In the genomic region with DNA sequence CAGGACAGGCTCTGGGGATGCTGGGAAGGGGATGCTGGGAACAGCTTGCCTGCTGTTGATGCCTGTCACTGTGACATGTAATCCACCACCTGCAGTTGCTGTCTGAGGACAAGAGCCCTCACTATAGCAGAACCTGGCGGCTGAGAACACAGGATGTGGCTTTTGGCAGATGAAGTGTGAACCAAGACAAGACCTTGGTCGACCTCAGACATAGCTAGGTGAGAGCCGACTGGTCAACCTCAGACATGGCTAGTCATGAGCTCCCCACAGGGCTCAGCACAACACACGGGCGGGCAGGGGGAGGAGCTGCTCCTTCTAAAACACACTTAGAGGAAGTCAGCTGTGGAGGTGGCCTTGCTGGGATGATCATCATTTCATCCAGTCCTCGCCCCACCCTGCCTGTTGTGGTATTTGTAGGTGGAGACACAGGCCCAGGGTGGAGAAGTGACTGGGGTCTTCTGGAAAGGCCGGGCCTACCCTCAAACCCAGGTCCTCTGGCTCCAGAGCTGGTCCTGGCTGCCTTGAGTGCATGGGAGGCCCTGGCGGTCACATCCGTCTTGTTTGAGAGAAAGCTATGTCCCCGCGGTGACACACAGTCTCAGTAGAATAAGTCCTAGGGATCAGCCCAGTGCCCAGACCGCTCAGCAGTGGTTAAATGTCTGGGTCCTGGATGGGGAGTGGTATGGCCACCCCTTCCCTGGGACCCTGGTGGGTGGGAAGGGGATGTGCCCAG, we compare ENCODE assay signal across 9 cellular contexts. TPM values are rescaled to one million over a fixed set of nuclear protein-coding genes. Genes with fewer than 3 reads are reported as not detected.
DNase-seq lines count a peak whose midpoint lies in the region; ATAC-seq and TF ChIP-seq lines count a peak whose summit lies in the region.
"Had no signal": no experiment of that assay in that cellular context is flagged by ENCODE, and none has a peak within 500 bp of the region (broad histone marks: within the 10 kb centered on the region; RNA-seq: fewer than 3 reads in every experiment).

No MANE protein-coding gene starts in this region.

- ATAC-seq in GM18873 (IDR thresholded peaks at IDR 0.05; ENCODE audit: low FRiP score, unreplicated experiment) (peak; percentile 86), HG02970 (IDR thresholded peaks at IDR 0.05; ENCODE audit: low FRiP score, unreplicated experiment) (peak; percentile 74), lung (ENCODE audit: insufficient read depth, low FRiP score) (peak; percentile 58)

- no TSS peak for BruUV-seq in A673 (replicated peaks; lab: Mats Ljungman, UMichigan)

- peaks cover 0 to 6% of the 10 kb centered on the region in 2 donors for H3K4me1 ChIP-seq in lung (ENCODE audit: control insufficient read depth in 2 of 2, insufficient read depth in 2 of 2, low read length in 2 of 2)
- no peaks in the 10 kb centered on the region for H3K4me1 ChIP-seq in A673 (ENCODE audit: insufficient read depth, low read length, poor library complexity, severe bottlenecking)

- WGBS in lung, 2 donors, result 42 to 67% methylated on average over 12 of the region's 12 CpGs

- H3K9me3 ChIP-seq in lung (ENCODE audit: control insufficient read depth in 2 of 2, insufficient read depth in 1 of 2, low read length in 1 of 2), result no peaks in the 10 kb centered on the region
- H3K9me3 ChIP-seq in A673 (ENCODE audit: low read depth, low read length, poor library complexity, severe bottlenecking), result no peaks in the 10 kb centered on the region

- TF ChIP-seq CTCF in lung (IDR thresholded peaks at IDR 0.05; ENCODE audit: control extremely low read depth, extremely low read depth) (no peak), A673 (conservative IDR thresholded peaks at IDR 0.05; ENCODE audit: low read depth, low read length) (no peak)

- H3K27me3 ChIP-seq in lung (ENCODE audit: control insufficient read depth, insufficient read depth) (no peaks in the 10 kb centered on the region), A673 (replicated peaks; ENCODE audit: insufficient read depth, low read depth, low read length, poor library complexity) (no peaks in the 10 kb centered on the region)

- DNase-seq in NK-92 treated with Interleukin-12 subunit alpha and Interleukin-12 subunit beta, amount 100 ng/mL, for 24 hours (lab: John Stamatoyannopoulos, UW), result peak; percentile 86
- DNase-seq in activated T-cell treated with anti-CD3 and anti-CD28 coated beads for 24 hours (ENCODE audit: low read depth) (peak; percentile 79), lung (ENCODE audit: low spot score) (peak; percentile 46), A673 (ENCODE audit: low spot score) (no peak), DMS79 (lab: John Stamatoyannopoulos, UW) (no peak)
- DNase-seq in stimulated activated naive CD4-positive, alpha-beta T cell (lab: John Stamatoyannopoulos, UW), result peak; percentile 65 to 93 (median 85)

- POLR2A ChIA-PET in A673 (lab: Charles Lee; ENCODE audit: low non-redundant PET), result no interaction called here

- no peak overlapping the region for H3K4me3 ChIP-seq in lung
- no peak overlapping the region for H3K4me3 ChIP-seq in A673 (ENCODE audit: low read depth, low read length, poor library complexity, severe bottlenecking)
- H3K4me3 ChIP-seq: SK-N-MC had no signal

- H3K36me3 ChIP-seq in lung (ENCODE audit: control insufficient read depth in 2 of 2, insufficient read depth in 2 of 2, low read length in 2 of 2), result no peaks in the 10 kb centered on the region
- H3K36me3 ChIP-seq in A673 (ENCODE audit: insufficient read depth, low read length, poor library complexity, severe bottlenecking), result no peaks in the 10 kb centered on the region

- intact Hi-C loops in A673 (cut with micrococcal nuclease; ENCODE audit: unreplicated experiment), result no loop called here

- CTCF ChIA-PET in A673 (lab: Charles Lee), result no interaction called here

- H3K27ac ChIP-seq in lung (ENCODE audit: low read depth in 1 of 2, low read length in 1 of 2) (no peak overlapping the region), A673 (ENCODE audit: low read depth, low read length, poor library complexity, severe bottlenecking) (no peak overlapping the region)
- H3K27ac ChIP-seq: SK-N-MC had no signal

RNA-seq across cellular contexts. Expression of gene SUSD3, which starts 6.1 kb away (rescaled TPM):
- 1 to 10 TPM; 3.8 to 6.4 TPM for total RNA-seq in lung
- 1 to 10 TPM; 2.0 to 9.7 TPM for polyA plus RNA-seq in lung
- total RNA-seq in A673 (2021), result not detected in 2 replicates

RNA-seq across cellular contexts. Expression of gene CARD19, which starts 31.5 kb away (rescaled TPM):
- total RNA-seq in lung (10 to 100 TPM; 31.1 to 44.1 TPM), A673 (2021) (12.2 and 16.2 TPM in 2 replicates)
- 10 to 100 TPM; 52.9 to 70.7 TPM for polyA plus RNA-seq in lung

Comparison
In these comparisons a context has a peak if more than half of its experiments do, and no peak if none do; other contexts are left out.
1. DNase-seq: peak in NK-92 treated with Interleukin-12 subunit alpha and Interleukin-12 subunit beta, amount 100 ng/mL, for 24 hours (single experiment), activated T-cell treated with anti-CD3 and anti-CD28 coated beads for 24 hours (single experiment), lung (single experiment) and stimulated activated naive CD4-positive, alpha-beta T cell (6 of 6); none in A673 (single experiment) and DMS79 (single experiment).
2. Peak in every context shown above with its lines, with median percentiles within 50 percentile points of each other: ATAC-seq.